Comparison of ENCODE assay signal across 14 cellular contexts in genomic region chr22:50008151-50009040, GRCh38. TPM values are rescaled to one million over a fixed set of nuclear protein-coding genes. Genes with fewer than 3 reads are reported as not detected.
A peak's percentile ranks its signal among the peaks of the same experiment; 100 is the strongest.
DNase-seq lines count a peak whose midpoint lies in the region; ATAC-seq and TF ChIP-seq lines count a peak whose summit lies in the region.
"Had no signal": no experiment of that assay in that cellular context is flagged by ENCODE, and none has a peak within 500 bp of the region (broad histone marks: within the 10 kb centered on the region; RNA-seq: fewer than 3 reads in every experiment).

No MANE protein-coding gene starts in this region.

- H3K36me3 ChIP-seq in right lobe of liver, result no peaks in the 10 kb centered on the region
- H3K36me3 ChIP-seq: ascending aorta had no signal

- peaks cover 0 to 10% of the 10 kb centered on the region in 2 donors for H3K27me3 ChIP-seq in right lobe of liver

- no peaks in the 10 kb centered on the region for H3K4me1 ChIP-seq in right lobe of liver
- H3K4me1 ChIP-seq: ascending aorta had no signal

- ATAC-seq in HG03095 (IDR thresholded peaks at IDR 0.05; ENCODE audit: unreplicated experiment) (no peak), GM18907 (IDR thresholded peaks at IDR 0.05; ENCODE audit: unreplicated experiment) (no peak), right lobe of liver (no peak)
- ATAC-seq: activated T-cell treated with anti-CD3 and anti-CD28 coated beads, Interleukin-2, amount 50 U/mL, for 72 hours had no signal

- no peak for TF ChIP-seq POLR2A in right lobe of liver (IDR thresholded peaks at IDR 0.05)

- DNase-seq in 8988T, result peak; percentile 6
- peak; percentile 25 for DNase-seq in NCI-H1092 (lab: John Stamatoyannopoulos, UW)
- DNase-seq in NCI-H510A (lab: John Stamatoyannopoulos, UW), result peak; percentile 56
- DNase-seq in iPS-NIHi7 (ENCODE audit: extremely low spot score), result peak; percentile 23
- no peak for DNase-seq in nucleus accumbens (lab: John Stamatoyannopoulos, UW)
- DNase-seq in right lobe of liver, result no peak
- DNase-seq: activated T-cell treated with anti-CD3 and anti-CD28 coated beads, Interleukin-2, amount 50 U/mL, for 72 hours; midbrain; stimulated activated CD4-positive, alpha-beta T cell treated with anti-CD3 and anti-CD28 coated beads, Interleukin-1b, Interleukin-23, amount 100 ng/mL, for 48 hours had no signal

- TF ChIP-seq CTCF in right lobe of liver (IDR thresholded peaks at IDR 0.05), result no peak

- 82% methylated on average over 12 of the region's 24 CpGs for WGBS in right lobe of liver (ENCODE audit: insufficient coverage, low coverage, low lambda C conversion rate, missing lambda C conversion rate)

- no peaks in the 10 kb centered on the region for H3K9me3 ChIP-seq in right lobe of liver
- H3K9me3 ChIP-seq: ascending aorta had no signal

- no peak overlapping the region for H3K4me3 ChIP-seq in right lobe of liver
- H3K4me3 ChIP-seq: ascending aorta had no signal

- H3K27ac ChIP-seq in right lobe of liver, result no peak overlapping the region
- H3K27ac ChIP-seq: ascending aorta had no signal

- intact Hi-C loops in right lobe of liver (cut with DNase I), result no loop called here

RNA-seq across cellular contexts. Expression of gene IL17REL, which starts 4.2 kb away (rescaled TPM):
- not detected for total RNA-seq in right lobe of liver
- total RNA-seq: ascending aorta; dermis microvascular lymphatic vessel endothelial cell; T-helper 1 cell treated with Interleukin-12 subunit alpha and Interleukin-12 subunit beta and Interleukin-4 antibody, amounts not matched to agents 30 ng/mL and 1 ng/mL, for 36 hours had no signal

RNA-seq across cellular contexts. Expression of gene PIM3, which starts 47.8 kb away (rescaled TPM):
- total RNA-seq in right lobe of liver, result 10 to 100 TPM; 26.7 to 64.4 (median 32.8) TPM

RNA-seq across cellular contexts. Expression of gene TTLL8, which starts 49.7 kb away (rescaled TPM):
- not detected for total RNA-seq in right lobe of liver
- total RNA-seq: activated T-cell treated with anti-CD3 and anti-CD28 coated beads, Interleukin-2, amount 50 U/mL, for 72 hours; ascending aorta; dermis microvascular lymphatic vessel endothelial cell; T-helper 1 cell treated with Interleukin-12 subunit alpha and Interleukin-12 subunit beta and Interleukin-4 antibody, amounts not matched to agents 30 ng/mL and 1 ng/mL, for 36 hours had no signal

Comparison
In these comparisons a context has a peak if more than half of its experiments do, and no peak if none do; other contexts are left out.
1. DNase-seq: peak in 8988T (single experiment), NCI-H1092 (single experiment), NCI-H510A (single experiment) and iPS-NIHi7 (single experiment); none in nucleus accumbens (0 of 56) and right lobe of liver (0 of 3).